8 cellular contexts compared by ENCODE assay signal in genomic region chr2:239295377-239296019, GRCh38.
A peak's percentile ranks its signal among the peaks of the same experiment; 100 is the strongest.
DNase-seq lines count a peak whose midpoint lies in the region; ATAC-seq and TF ChIP-seq lines count a peak whose summit lies in the region.

No MANE protein-coding gene starts in this region.

- peaks cover 88% of the 10 kb centered on the region for H3K79me2 ChIP-seq in hepatocyte

- H3K4me1 ChIP-seq in hepatocyte (ENCODE audit: insufficient read depth), result peaks cover 40% of the 10 kb centered on the region

- H4K20me1 ChIP-seq in hepatocyte (ENCODE audit: insufficient read depth, poor library complexity, severe bottlenecking), result peaks cover 5% of the 10 kb centered on the region

- no peaks in the 10 kb centered on the region for H3K27me3 Mint-ChIP-seq in WTC11 (ENCODE audit: low read depth)

- peak; percentile 6; the same call in 1 of the 2 replicates for ATAC-seq in WTC11
- ATAC-seq in GM18858 (IDR thresholded peaks at IDR 0.05; ENCODE audit: unreplicated experiment), result no peak

- peak overlapping the region; percentile 9 for H3K4me2 ChIP-seq in hepatocyte

- H3K27me3 ChIP-seq in hepatocyte, result no peaks in the 10 kb centered on the region

- peak overlapping the region; percentile 88 for H3K27ac Mint-ChIP-seq in WTC11

- H3K27ac ChIP-seq in hepatocyte (peak overlapping the region; percentile 11), temporal lobe (ENCODE audit: low read depth, low read length) (peak overlapping the region; percentile 87)

- H3K9me3 ChIP-seq in hepatocyte (ENCODE audit: low read depth), result no peaks in the 10 kb centered on the region

- no peaks in the 10 kb centered on the region for H3K9me3 Mint-ChIP-seq in WTC11

- no peak overlapping the region for H3K4me3 Mint-ChIP-seq in WTC11

- H3K4me1 Mint-ChIP-seq in WTC11, result peaks cover 70% of the 10 kb centered on the region

- no peak overlapping the region for H3K4me3 ChIP-seq in hepatocyte

- WGBS in hepatocyte (ENCODE audit: low lambda C conversion rate, missing lambda C conversion rate), result 70% methylated on average over 6 of the region's 6 CpGs

- CTCF ChIA-PET in WTC11 (lab: Charles Lee), result interaction anchor here (0.6 to 3.4 kb wide), 10 partner anchors 9 to 406 kb away, joined by 3 to 21 read pairs (median 4); partner anchors contain the start of gene HDAC4

- H3K9me2 ChIP-seq in hepatocyte (replicated peaks; ENCODE audit: insufficient read depth), result no peaks in the 10 kb centered on the region

- peaks cover 2% of the 10 kb centered on the region; the same call in 1 of the 2 replicates for H3K36me3 Mint-ChIP-seq in WTC11

- DNase-seq in activated gamma-delta T cell treated with Interleukin-2 at 50 U/mL for 16 hours, result peak; percentile 30
- no peak for DNase-seq in activated gamma-delta T cell (lab: John Stamatoyannopoulos, UW)
- no peak for DNase-seq in WTC11 (ENCODE audit: low spot score)
- no peak for DNase-seq in hepatocyte (ENCODE audit: low spot score)
- no peak for DNase-seq in stimulated activated CD4-positive, alpha-beta T cell treated with anti-CD3 and anti-CD28 coated beads, Interleukin-4, amount 100 ng/mL, for 24 hours
- no peak for DNase-seq in DMS79 treated with DMSO at 0.1 percent for 48 hours (lab: John Stamatoyannopoulos, UW)

- TF ChIP-seq CTCF in WTC11 (IDR thresholded peaks at IDR 0.05) (no peak), hepatocyte (IDR thresholded peaks at IDR 0.05; ENCODE audit: poor library complexity) (no peak)

- no peaks in the 10 kb centered on the region for H3K36me3 ChIP-seq in hepatocyte (replicated peaks; ENCODE audit: insufficient read depth, low read depth)

- POLR2A ChIA-PET in WTC11 (lab: Charles Lee), result no interaction called here

- no peak overlapping the region for H2AFZ ChIP-seq in hepatocyte

TF ChIP-seq in WTC11, 78 proteins besides CTCF, POLR2A, EP300 and RAD21:
- TF ChIP-seq ATF1 (CRISPR knock-in tag; IDR thresholded peaks at IDR 0.05) (no peak), TEAD1 (CRISPR knock-in tag; IDR thresholded peaks at IDR 0.05) (no peak), PRRX2 (CRISPR knock-in tag; IDR thresholded peaks at IDR 0.05) (no peak), RORB (CRISPR knock-in tag; IDR thresholded peaks at IDR 0.05) (no peak), CREM (CRISPR knock-in tag; IDR thresholded peaks at IDR 0.05) (no peak), JAZF1 (CRISPR knock-in tag; IDR thresholded peaks at IDR 0.05) (no peak), ZNF423 (CRISPR knock-in tag; IDR thresholded peaks at IDR 0.05) (no peak), ZNF138 (CRISPR knock-in tag; conservative IDR thresholded peaks at IDR 0.05) (no peak), ZNF317 (CRISPR knock-in tag; IDR thresholded peaks at IDR 0.05; ENCODE audit: borderline replicate concordance, low read depth) (no peak), GRHL2 (CRISPR knock-in tag; IDR thresholded peaks at IDR 0.05; ENCODE audit: insufficient replicate concordance, severe bottlenecking) (no peak), ZNF121 (CRISPR knock-in tag; IDR thresholded peaks at IDR 0.05) (no peak), IRF1 (CRISPR knock-in tag; IDR thresholded peaks at IDR 0.05) (no peak), OVOL2 (CRISPR knock-in tag; IDR thresholded peaks at IDR 0.05; ENCODE audit: borderline replicate concordance) (no peak), FOXP1 (CRISPR knock-in tag; IDR thresholded peaks at IDR 0.05; ENCODE audit: borderline replicate concordance) (no peak)
- TF ChIP-seq, protein P1, sequence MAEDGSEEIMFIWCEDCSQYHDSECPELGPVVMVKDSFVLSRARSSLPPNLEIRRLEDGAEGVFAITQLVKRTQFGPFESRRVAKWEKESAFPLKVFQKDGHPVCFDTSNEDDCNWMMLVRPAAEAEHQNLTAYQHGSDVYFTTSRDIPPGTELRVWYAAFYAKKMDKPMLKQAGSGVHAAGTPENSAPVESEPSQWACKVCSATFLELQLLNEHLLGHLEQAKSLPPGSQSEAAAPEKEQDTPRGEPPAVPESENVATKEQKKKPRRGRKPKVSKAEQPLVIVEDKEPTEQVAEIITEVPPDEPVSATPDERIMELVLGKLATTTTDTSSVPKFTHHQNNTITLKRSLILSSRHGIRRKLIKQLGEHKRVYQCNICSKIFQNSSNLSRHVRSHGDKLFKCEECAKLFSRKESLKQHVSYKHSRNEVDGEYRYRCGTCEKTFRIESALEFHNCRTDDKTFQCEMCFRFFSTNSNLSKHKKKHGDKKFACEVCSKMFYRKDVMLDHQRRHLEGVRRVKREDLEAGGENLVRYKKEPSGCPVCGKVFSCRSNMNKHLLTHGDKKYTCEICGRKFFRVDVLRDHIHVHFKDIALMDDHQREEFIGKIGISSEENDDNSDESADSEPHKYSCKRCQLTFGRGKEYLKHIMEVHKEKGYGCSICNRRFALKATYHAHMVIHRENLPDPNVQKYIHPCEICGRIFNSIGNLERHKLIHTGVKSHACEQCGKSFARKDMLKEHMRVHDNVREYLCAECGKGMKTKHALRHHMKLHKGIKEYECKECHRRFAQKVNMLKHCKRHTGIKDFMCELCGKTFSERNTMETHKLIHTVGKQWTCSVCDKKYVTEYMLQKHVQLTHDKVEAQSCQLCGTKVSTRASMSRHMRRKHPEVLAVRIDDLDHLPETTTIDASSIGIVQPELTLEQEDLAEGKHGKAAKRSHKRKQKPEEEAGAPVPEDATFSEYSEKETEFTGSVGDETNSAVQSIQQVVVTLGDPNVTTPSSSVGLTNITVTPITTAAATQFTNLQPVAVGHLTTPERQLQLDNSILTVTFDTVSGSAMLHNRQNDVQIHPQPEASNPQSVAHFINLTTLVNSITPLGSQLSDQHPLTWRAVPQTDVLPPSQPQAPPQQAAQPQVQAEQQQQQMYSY (CRISPR knock-in tag; IDR thresholded peaks at IDR 0.05), result no peak
- TF ChIP-seq, protein P2, sequence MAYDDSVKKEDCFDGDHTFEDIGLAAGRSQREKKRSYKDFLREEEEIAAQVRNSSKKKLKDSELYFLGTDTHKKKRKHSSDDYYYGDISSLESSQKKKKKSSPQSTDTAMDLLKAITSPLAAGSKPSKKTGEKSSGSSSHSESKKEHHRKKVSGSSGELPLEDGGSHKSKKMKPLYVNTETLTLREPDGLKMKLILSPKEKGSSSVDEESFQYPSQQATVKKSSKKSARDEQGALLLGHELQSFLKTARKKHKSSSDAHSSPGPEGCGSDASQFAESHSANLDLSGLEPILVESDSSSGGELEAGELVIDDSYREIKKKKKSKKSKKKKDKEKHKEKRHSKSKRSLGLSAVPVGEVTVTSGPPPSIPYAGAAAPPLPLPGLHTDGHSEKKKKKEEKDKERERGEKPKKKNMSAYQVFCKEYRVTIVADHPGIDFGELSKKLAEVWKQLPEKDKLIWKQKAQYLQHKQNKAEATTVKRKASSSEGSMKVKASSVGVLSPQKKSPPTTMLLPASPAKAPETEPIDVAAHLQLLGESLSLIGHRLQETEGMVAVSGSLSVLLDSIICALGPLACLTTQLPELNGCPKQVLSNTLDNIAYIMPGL (CRISPR knock-in tag; IDR thresholded peaks at IDR 0.05), result no peak
- TF ChIP-seq, protein P3, sequence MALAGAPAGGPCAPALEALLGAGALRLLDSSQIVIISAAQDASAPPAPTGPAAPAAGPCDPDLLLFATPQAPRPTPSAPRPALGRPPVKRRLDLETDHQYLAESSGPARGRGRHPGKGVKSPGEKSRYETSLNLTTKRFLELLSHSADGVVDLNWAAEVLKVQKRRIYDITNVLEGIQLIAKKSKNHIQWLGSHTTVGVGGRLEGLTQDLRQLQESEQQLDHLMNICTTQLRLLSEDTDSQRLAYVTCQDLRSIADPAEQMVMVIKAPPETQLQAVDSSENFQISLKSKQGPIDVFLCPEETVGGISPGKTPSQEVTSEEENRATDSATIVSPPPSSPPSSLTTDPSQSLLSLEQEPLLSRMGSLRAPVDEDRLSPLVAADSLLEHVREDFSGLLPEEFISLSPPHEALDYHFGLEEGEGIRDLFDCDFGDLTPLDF (CRISPR knock-in tag; IDR thresholded peaks at IDR 0.05), result no peak
- TF ChIP-seq, protein P4, sequence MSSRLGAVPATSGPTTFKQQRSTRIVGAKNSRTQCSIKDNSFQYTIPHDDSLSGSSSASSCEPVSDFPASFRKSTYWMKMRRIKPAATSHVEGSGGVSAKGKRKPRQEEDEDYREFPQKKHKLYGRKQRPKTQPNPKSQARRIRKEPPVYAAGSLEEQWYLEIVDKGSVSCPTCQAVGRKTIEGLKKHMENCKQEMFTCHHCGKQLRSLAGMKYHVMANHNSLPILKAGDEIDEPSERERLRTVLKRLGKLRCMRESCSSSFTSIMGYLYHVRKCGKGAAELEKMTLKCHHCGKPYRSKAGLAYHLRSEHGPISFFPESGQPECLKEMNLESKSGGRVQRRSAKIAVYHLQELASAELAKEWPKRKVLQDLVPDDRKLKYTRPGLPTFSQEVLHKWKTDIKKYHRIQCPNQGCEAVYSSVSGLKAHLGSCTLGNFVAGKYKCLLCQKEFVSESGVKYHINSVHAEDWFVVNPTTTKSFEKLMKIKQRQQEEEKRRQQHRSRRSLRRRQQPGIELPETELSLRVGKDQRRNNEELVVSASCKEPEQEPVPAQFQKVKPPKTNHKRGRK (CRISPR knock-in tag; IDR thresholded peaks at IDR 0.05; ENCODE audit: borderline replicate concordance), result no peak
